6 cellular contexts compared by ENCODE assay signal in the genomic region with DNA sequence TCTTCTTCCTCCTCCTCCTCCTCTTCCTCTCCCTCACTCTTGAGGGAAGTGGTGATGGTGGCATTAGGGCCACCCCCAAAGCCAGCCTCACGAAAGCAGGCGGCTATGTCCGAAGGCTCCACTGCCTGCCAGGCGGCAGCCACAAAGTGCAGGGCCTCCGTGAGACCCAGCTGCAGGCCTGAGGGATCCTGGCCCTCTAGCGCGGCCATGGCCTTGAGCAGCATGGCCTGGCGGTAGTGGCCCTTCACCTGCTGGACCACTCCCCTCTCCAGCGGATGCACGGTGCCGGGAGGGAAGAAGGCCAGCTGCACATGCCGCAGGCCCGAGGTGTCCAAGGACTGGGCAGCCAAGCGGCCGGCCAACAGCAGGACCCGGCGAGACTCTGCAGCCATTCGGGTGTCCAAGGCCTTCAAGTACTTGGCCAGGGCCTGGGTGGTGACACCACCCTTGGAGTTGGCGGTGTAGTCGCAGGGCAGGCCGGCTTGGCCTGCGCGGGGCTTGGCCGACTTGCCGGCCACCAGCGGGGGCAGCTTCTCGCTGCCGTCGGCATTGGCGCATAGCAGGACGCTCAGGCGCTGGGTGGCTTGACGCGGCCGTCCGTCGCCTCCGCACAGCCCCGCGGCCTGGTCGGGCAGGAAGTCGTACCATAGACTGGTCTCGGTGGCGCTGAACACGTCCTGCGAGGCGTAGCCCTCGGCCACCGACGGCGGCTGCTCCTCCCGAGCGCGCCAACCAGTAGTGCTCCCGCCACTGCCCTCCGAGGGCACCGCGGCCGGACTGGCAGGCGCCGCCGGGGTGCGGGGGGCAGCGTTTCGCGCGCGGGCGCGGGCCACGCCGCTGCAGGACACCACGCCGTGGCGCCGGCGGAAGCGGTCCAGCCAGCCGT. TPM values are rescaled to one million over a fixed set of nuclear protein-coding genes. Genes with fewer than 3 reads are reported as not detected.
DNase-seq lines count a peak whose midpoint lies in the region; ATAC-seq and TF ChIP-seq lines count a peak whose summit lies in the region.

No MANE protein-coding gene starts in this region.

- no peak for TF ChIP-seq POLR2A in Peyer's patch (IDR thresholded peaks at IDR 0.05)

- no CpG with 5 or more reads among the region's 79 CpGs for WGBS in iPS DF 6.9 (ENCODE audit: insufficient coverage, insufficient read length)

- DNase-seq in AG10803 (ENCODE audit: low read depth), result peak; percentile 24
- DNase-seq in Peyer's patch, result no peak
- DNase-seq in iPS DF 6.9 (ENCODE audit: low read depth, low spot score), result no peak
- no peak for DNase-seq in A172 (ENCODE audit: low spot score)
- no peak for DNase-seq in putamen (ENCODE audit: low spot score)

- H3K9me3 ChIP-seq in Peyer's patch (no peaks in the 10 kb centered on the region), iPS DF 6.9 (ENCODE audit: control insufficient read depth, insufficient read depth, low read length) (no peaks in the 10 kb centered on the region)

- no peak for ATAC-seq in HG03521 (IDR thresholded peaks at IDR 0.05; ENCODE audit: unreplicated experiment)

- TF ChIP-seq CTCF in AG10803 (conservative IDR thresholded peaks at IDR 0.05; ENCODE audit: low read length), result no peak
- no peak for TF ChIP-seq CTCF in Peyer's patch (IDR thresholded peaks at IDR 0.05)

- H3K36me3 ChIP-seq in Peyer's patch (peaks cover 0 to 11% (median 0%) of the 10 kb centered on the region in 3 donors), iPS DF 6.9 (ENCODE audit: control insufficient read depth, insufficient read depth, low read length) (0 out of 2 replicates have a peak, but pooled peaks cover 3% of the 10 kb centered on the region)

- H3K4me1 ChIP-seq in Peyer's patch (peaks cover 3 to 66% (median 14%) of the 10 kb centered on the region in 4 donors), iPS DF 6.9 (ENCODE audit: control insufficient read depth, insufficient read depth, low read length) (peaks cover 4% of the 10 kb centered on the region)

- H3K27me3 ChIP-seq in Peyer's patch (no peaks in the 10 kb centered on the region), iPS DF 6.9 (ENCODE audit: control insufficient read depth, insufficient read depth, low read length) (no peaks in the 10 kb centered on the region)

- peak overlapping the region; percentile 80 for H3K4me3 ChIP-seq in AG10803 (ENCODE audit: low read length)
- H3K4me3 ChIP-seq in Peyer's patch, result peak overlapping the region; percentile 44 to 79 (median 62)
- H3K4me3 ChIP-seq in iPS DF 6.9 (ENCODE audit: low read length), result peak overlapping the region; percentile 50; the same call in 1 of the 2 replicates

- peak overlapping the region; percentile 70 to 87 (median 80) for H3K27ac ChIP-seq in Peyer's patch
- no peak overlapping the region for H3K27ac ChIP-seq in iPS DF 6.9 (ENCODE audit: low read length)

RNA-seq across cellular contexts. Expression of a gene that starts 1.1 kb away (rescaled TPM):
- 10 to 100 TPM; 39.8 to 61.9 (median 47.0) TPM for total RNA-seq in Peyer's patch
- 94.1 and 129 TPM in 2 replicates for total RNA-seq in A172 (2014; rRNA removed; shearing (Covaris generic))

RNA-seq across cellular contexts. Expression of a gene that starts 4.2 kb away (rescaled TPM):
- not detected for total RNA-seq in Peyer's patch
- 0.67 TPM in 1 of 2 replicates, not detected in the other for total RNA-seq in A172 (2014; rRNA removed; shearing (Covaris generic))

RNA-seq across cellular contexts. Expression of a gene that starts 10.6 kb away (rescaled TPM):
- total RNA-seq in Peyer's patch, result 100 to 1,000 TPM in 1 of 4 donors, 10 to 100 TPM in 3; 14.2 to 202 (median 34.1) TPM
- total RNA-seq in A172 (2014; rRNA removed; shearing (Covaris generic)), result 63.0 and 65.5 TPM in 2 replicates

RNA-seq across cellular contexts. Expression of a gene that starts 17.9 kb away (rescaled TPM):
- 10 to 100 TPM in 2 of 4 donors, 1 to 10 TPM in 2; 7.4 to 13.2 (median 10.2) TPM for total RNA-seq in Peyer's patch
- total RNA-seq in A172 (2014; rRNA removed; shearing (Covaris generic)), result 108 and 110 TPM in 2 replicates

RNA-seq across cellular contexts. Expression of a gene that starts 34.9 kb away (rescaled TPM):
- 10 to 100 TPM; 11.6 to 26.4 (median 22.5) TPM for total RNA-seq in Peyer's patch
- total RNA-seq in A172 (2014; rRNA removed; shearing (Covaris generic)), result 22.6 and 27.7 TPM in 2 replicates
